16 cellular contexts compared by ENCODE assay signal in the genomic region with DNA sequence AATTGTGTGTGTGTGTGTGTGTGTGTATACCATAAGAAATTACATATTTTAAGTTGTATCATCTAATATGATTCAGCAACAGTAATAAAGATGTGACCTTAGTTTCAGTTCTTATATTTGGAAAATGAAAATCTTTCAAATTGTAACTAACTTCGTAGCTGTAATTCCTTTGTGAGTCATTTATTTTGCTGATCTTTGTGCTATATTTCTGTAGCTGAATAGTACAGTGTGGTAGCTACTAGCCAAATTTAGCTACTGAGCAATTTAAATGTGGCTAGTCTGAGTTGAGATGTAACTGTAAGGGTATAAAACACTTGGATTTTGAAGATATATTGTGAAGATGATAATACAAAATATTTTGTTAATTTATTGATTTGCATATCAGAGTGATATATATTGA.
A peak's percentile ranks its signal among the peaks of the same experiment; 100 is the strongest.
DNase-seq lines count a peak whose midpoint lies in the region; ATAC-seq and TF ChIP-seq lines count a peak whose summit lies in the region.
"Had no signal": no experiment of that assay in that cellular context is flagged by ENCODE, and none has a peak within 500 bp of the region (broad histone marks: within the 10 kb centered on the region; RNA-seq: fewer than 3 reads in every experiment).

No MANE protein-coding gene starts in this region.

- H3K36me3 ChIP-seq in CD4-positive, alpha-beta memory T cell (ENCODE audit: insufficient read depth, low read length) = no peaks in the 10 kb centered on the region
- H3K36me3 ChIP-seq: left lung, right lobe of liver had no signal

- no peak overlapping the region for H3K4me3 ChIP-seq in CD4-positive, alpha-beta memory T cell (ENCODE audit: low read length in 2 of 2)
- H3K4me3 ChIP-seq: body of pancreas, heart right ventricle, left lung, right lobe of liver, SJCRH30 had no signal

- POLR2A ChIA-PET in CD4-positive, alpha-beta memory T cell (lab: Charles Lee; ENCODE audit: partially characterized antibody) = interaction anchor here (1.5 kb wide), 1 partner anchor 10 kb away, joined by 3 read pairs; no protein-coding TSS in a partner anchor

- no peak for TF ChIP-seq POLR2A in GM18505 (IDR thresholded peaks at IDR 0.05; ENCODE audit: borderline replicate concordance, extremely low read depth, insufficient read depth, insufficient read length)

- DNase-seq in AG08395 (ENCODE audit: low spot score) = peak; percentile 16
- DNase-seq in fibroblast of the conjunctiva (ENCODE audit: low read depth) = peak; percentile 21
- no peak for DNase-seq in T1000 (lab: John Stamatoyannopoulos, UW)
- no peak for DNase-seq in CD4-positive, alpha-beta memory T cell
- no peak for DNase-seq in substantia nigra (lab: John Stamatoyannopoulos, UW)
- DNase-seq: body of pancreas, heart right ventricle, left lung, NCI-H187 treated with DMSO at 0.1 percent for 48 hours, nephron progenitor cell, right lobe of liver, SJCRH30 had no signal

- no peak overlapping the region for H3K4me3 Mint-ChIP-seq in CD4-positive, alpha-beta memory T cell
- H3K4me3 Mint-ChIP-seq: nephron progenitor cell had no signal

- H3K4me1 ChIP-seq in CD4-positive, alpha-beta memory T cell (ENCODE audit: insufficient read depth, low read length) = no peaks in the 10 kb centered on the region
- H3K4me1 ChIP-seq: heart right ventricle, left lung, SJCRH30 had no signal

- H3K27me3 ChIP-seq in CD4-positive, alpha-beta memory T cell (ENCODE audit: insufficient read depth, low read length) = no peaks in the 10 kb centered on the region
- H3K27me3 ChIP-seq: body of pancreas, heart right ventricle, left lung, right lobe of liver, SJCRH30 had no signal

- intact Hi-C loops in CD4-positive, alpha-beta memory T cell (cut with micrococcal nuclease) = no loop called here

- peak; percentile 62 for ATAC-seq in GM18505 (IDR thresholded peaks at IDR 0.05; ENCODE audit: unreplicated experiment)
- ATAC-seq in SK-N-SH treated with all-trans-retinoic acid at 6 μM for 48 hours = peak; percentile 52
- no peak for ATAC-seq in HG03135 (IDR thresholded peaks at IDR 0.05; ENCODE audit: unreplicated experiment)
- ATAC-seq: body of pancreas, heart right ventricle, left lung, right lobe of liver had no signal

- H3K9me3 ChIP-seq in CD4-positive, alpha-beta memory T cell (ENCODE audit: control insufficient read depth in 1 of 2, low read length in 2 of 2) = no peaks in the 10 kb centered on the region
- H3K9me3 ChIP-seq: body of pancreas, heart right ventricle, left lung, right lobe of liver, SJCRH30 had no signal

- H3K27me3 Mint-ChIP-seq in CD4-positive, alpha-beta memory T cell = no peaks in the 10 kb centered on the region

- CTCF ChIA-PET in CD4-positive, alpha-beta memory T cell (lab: Charles Lee; ENCODE audit: partially characterized antibody) = no interaction called here

- H3K27ac ChIP-seq in CD4-positive, alpha-beta memory T cell (ENCODE audit: low read depth, low read length) = no peak overlapping the region
- no peak overlapping the region for H3K27ac ChIP-seq in substantia nigra (ENCODE audit: low read depth, low read length, poor library complexity, severe bottlenecking)
- H3K27ac ChIP-seq: body of pancreas, C4-2B, heart right ventricle, left lung, right lobe of liver, SJCRH30 had no signal

- peaks cover 0 to 7% (median 4%) of the 10 kb centered on the region in 4 donors for H3K4me1 Mint-ChIP-seq in CD4-positive, alpha-beta memory T cell
- H3K4me1 Mint-ChIP-seq: nephron progenitor cell had no signal

- H3K36me3 Mint-ChIP-seq in CD4-positive, alpha-beta memory T cell = peaks cover 35 to 44% of the 10 kb centered on the region in 2 donors

- H3K9me3 Mint-ChIP-seq in CD4-positive, alpha-beta memory T cell = no peaks in the 10 kb centered on the region
- H3K9me3 Mint-ChIP-seq: nephron progenitor cell had no signal

- H3K27ac Mint-ChIP-seq in CD4-positive, alpha-beta memory T cell = no peak overlapping the region
- H3K27ac Mint-ChIP-seq: nephron progenitor cell had no signal

TF ChIP-seq in SK-N-SH treated with all-trans-retinoic acid at 6 μM for 48 hours, 23 proteins besides CTCF, POLR2A, EP300 and RAD21:
- TF ChIP-seq CSRNP3 (CRISPR knock-in tag; IDR thresholded peaks at IDR 0.05) = no peak
- TF ChIP-seq CREB5 (CRISPR knock-in tag; IDR thresholded peaks at IDR 0.05; ENCODE audit: low read depth) = no peak
- no peak for TF ChIP-seq TCF4 (CRISPR knock-in tag; IDR thresholded peaks at IDR 0.05; ENCODE audit: borderline replicate concordance)
- no peak for TF ChIP-seq SNAI2 (CRISPR knock-in tag; IDR thresholded peaks at IDR 0.05)
- TF ChIP-seq OSR1 (CRISPR knock-in tag; IDR thresholded peaks at IDR 0.05) = no peak
- TF ChIP-seq ZC3H10 (CRISPR knock-in tag; IDR thresholded peaks at IDR 0.05) = no peak
- no peak for TF ChIP-seq ZFP30 (CRISPR knock-in tag; IDR thresholded peaks at IDR 0.05)
- TF ChIP-seq ESRRG (CRISPR knock-in tag; IDR thresholded peaks at IDR 0.05) = no peak

Comparison
In these comparisons a context has a peak if more than half of its experiments do, and no peak if none do; other contexts are left out.
1. DNase-seq: peak in AG08395 (single experiment) and fibroblast of the conjunctiva (single experiment); none in T1000 (single experiment), CD4-positive, alpha-beta memory T cell (0 of 5) and substantia nigra (0 of 49).